ENCODE assay signal across 9 cellular contexts in genomic region chr1:226820935-226821718, GRCh38. TPM values are rescaled to one million over a fixed set of nuclear protein-coding genes. Genes with fewer than 3 reads are reported as not detected.
DNase-seq lines count a peak whose midpoint lies in the region; ATAC-seq, FAIRE-seq and TF ChIP-seq lines count a peak whose summit lies in the region.
"Had no signal": no experiment of that assay in that cellular context is flagged by ENCODE, and none has a peak within 500 bp of the region (broad histone marks: within the 10 kb centered on the region; RNA-seq: fewer than 3 reads in every experiment).

No MANE protein-coding gene starts in this region.

- in situ Hi-C loops in K562 (cut with MboI): no loop called here

- H3K27me3 ChIP-seq in K562 (ENCODE audit: control insufficient read depth in 2 of 2, insufficient read depth in 2 of 2, low read length in 2 of 2): peaks cover 70 to 75% of the 10 kb centered on the region in 2 experiments
- no peaks in the 10 kb centered on the region for H3K27me3 ChIP-seq in smooth muscle cell (ENCODE audit: low read depth)

- TF ChIP-seq POLR2A in H54 (IDR thresholded peaks at IDR 0.05; ENCODE audit: low read depth, low read length) (no peak), K562 (conservative IDR thresholded peaks at IDR 0.05) (no peak)

- no peak for TF ChIP-seq RAD21 in K562 (CRISPR knock-in tag; conservative IDR thresholded peaks at IDR 0.05 in 1 of 2, IDR thresholded peaks at IDR 0.05 in 1 of 2)

- intact Hi-C loops in K562 (cut with micrococcal nuclease): loop anchor here (10.0 kb wide), 1 partner anchor 396 kb away; no protein-coding TSS in a partner anchor

- no peaks in the 10 kb centered on the region for H3K9me1 ChIP-seq in K562 (ENCODE audit: control insufficient read depth, insufficient read depth, low read length)

- no peak for TF ChIP-seq CTCF in K562 (IDR thresholded peaks at IDR 0.05 in 2 of 3, conservative IDR thresholded peaks at IDR 0.05 in 1 of 3; ENCODE audit: insufficient read depth in 2 of 3, low read depth in 1 of 3, low read length in 3 of 3)
- TF ChIP-seq CTCF in smooth muscle cell (IDR thresholded peaks at IDR 0.05; ENCODE audit: borderline replicate concordance, insufficient read depth, poor library complexity, severe bottlenecking): no peak

- no peaks in the 10 kb centered on the region for H3K79me2 ChIP-seq in K562 (ENCODE audit: control insufficient read depth, insufficient read depth, low read length)
- no peaks in the 10 kb centered on the region for H3K79me2 ChIP-seq in smooth muscle cell (ENCODE audit: low read depth)

- no peak overlapping the region; the same call in 2 of the 3 replicates for H3K27ac ChIP-seq in K562 (ENCODE audit: extremely low read depth, low read depth, low read length)
- peak overlapping the region; percentile 90 for H3K27ac ChIP-seq in smooth muscle cell (ENCODE audit: low read depth)

- 3% methylated on average over 8 of the region's 8 CpGs for WGBS in K562 (ENCODE audit: insufficient coverage, low coverage, missing lambda C conversion rate)
- WGBS in smooth muscle cell (ENCODE audit: low lambda C conversion rate): 5% methylated on average over 8 of the region's 8 CpGs

- H2AFZ ChIP-seq in K562 (ENCODE audit: low read depth, low read length) (no peak overlapping the region), smooth muscle cell (ENCODE audit: low read depth) (no peak overlapping the region)

- H3K4me1 ChIP-seq in K562 (replicated peaks in 1 of 2; ENCODE audit: control insufficient read depth in 2 of 2, insufficient read depth in 2 of 2, low read length in 2 of 2) (no peaks in the 10 kb centered on the region), smooth muscle cell (ENCODE audit: low read depth) (peaks cover 9% of the 10 kb centered on the region)

- CTCF ChIA-PET in K562 (lab: Yijun Ruan, JAX; ENCODE audit: low intra/inter-chr PET ratio): no interaction called here

- no peak overlapping the region for H3K4me3 ChIP-seq in K562
- H3K4me3 ChIP-seq in smooth muscle cell: no peak overlapping the region

- H3K36me3 ChIP-seq in K562 (ENCODE audit: control insufficient read depth, insufficient read depth, low read length) (no peaks in the 10 kb centered on the region), smooth muscle cell (ENCODE audit: low read depth) (no peaks in the 10 kb centered on the region)

- H4K20me1 ChIP-seq in K562 (replicated peaks; ENCODE audit: control insufficient read depth, insufficient read depth, low read length): no peaks in the 10 kb centered on the region
- H4K20me1 ChIP-seq in smooth muscle cell (ENCODE audit: low read depth): no peaks in the 10 kb centered on the region

- peaks cover 33% of the 10 kb centered on the region for H3F3A ChIP-seq in smooth muscle cell (ENCODE audit: low read depth)

- no TSS peak for BruUV-seq in K562 (replicated peaks; lab: Mats Ljungman, UMichigan)

- no peak for TF ChIP-seq EP300 in K562 (IDR thresholded peaks at IDR 0.05; ENCODE audit: low read length)

- POLR2A ChIA-PET in K562 (lab: Yijun Ruan, JAX): interaction anchor here (0.6 to 1.5 kb wide), 5 partner anchors 16 to 638 kb away, joined by 3 to 4 read pairs (median 3); no protein-coding TSS in a partner anchor

- H3K9ac ChIP-seq in K562 (ENCODE audit: insufficient read depth in 1 of 2, low read depth in 2 of 2, low read length in 2 of 2) (no peak overlapping the region; a peak in 1 of 4 replicates), smooth muscle cell (ENCODE audit: low read depth) (peak overlapping the region; percentile 41)

- ATAC-seq in K562 (peak; percentile 68), HG03442 (IDR thresholded peaks at IDR 0.05; ENCODE audit: unreplicated experiment) (no peak), HG02571 (IDR thresholded peaks at IDR 0.05; ENCODE audit: unreplicated experiment) (no peak)

- FAIRE-seq in H54 (lab: Jason Lieb, UNC): peak; percentile 52
- FAIRE-seq in K562 (lab: Jason Lieb, UNC): no peak

- H3K4me2 ChIP-seq in K562 (ENCODE audit: insufficient read depth, low read length) (no peak overlapping the region), smooth muscle cell (peak overlapping the region; percentile 65)

- DNase-seq in H54 (ENCODE audit: insufficient read length, low spot score) (peak; percentile 87), K562 (ENCODE audit: extremely low read depth in 1 of 4, low spot score in 3 of 4) (peak in 3 of 4 experiments; percentile 26 to 32 (median 28)), hepatic stellate cell (ENCODE audit: low spot score) (peak; percentile 94), smooth muscle cell (lab: John Stamatoyannopoulos, UW; ENCODE audit: unreplicated experiment) (peak; percentile 14), NCI-H1436 (lab: John Stamatoyannopoulos, UW) (no peak), SHP77 treated with DMSO at 0.1 percent for 48 hours (lab: John Stamatoyannopoulos, UW) (no peak)
- DNase-seq: NCI-H1417 had no signal

- H3K9me3 ChIP-seq in K562 (replicated peaks; ENCODE audit: control insufficient read depth, insufficient read depth, low read depth, low read length): no peaks in the 10 kb centered on the region
- H3K9me3 ChIP-seq in smooth muscle cell (replicated peaks; ENCODE audit: low read depth): no peaks in the 10 kb centered on the region

TF ChIP-seq in K562, 482 proteins besides CTCF, POLR2A, EP300 and RAD21 (continues in another document):
- no peak for TF ChIP-seq MAFF (IDR thresholded peaks at IDR 0.05; ENCODE audit: low read length)
- peak; percentile 73 for TF ChIP-seq CBFA2T2 (conservative IDR thresholded peaks at IDR 0.05)
- no peak for TF ChIP-seq YBX1 (IDR thresholded peaks at IDR 0.05)
- no peak for TF ChIP-seq DNMT1 (IDR thresholded peaks at IDR 0.05)
- TF ChIP-seq ZC3H8 (IDR thresholded peaks at IDR 0.05): no peak
- peak; percentile 53 for TF ChIP-seq NFIC (IDR thresholded peaks at IDR 0.05)
- TF ChIP-seq KAT7 (CRISPR knock-in tag; IDR thresholded peaks at IDR 0.05; ENCODE audit: borderline replicate concordance): no peak
- no peak for TF ChIP-seq MYC (IDR thresholded peaks at IDR 0.05; ENCODE audit: low read depth, low read length)
- TF ChIP-seq MYC (CRISPR knock-in tag; IDR thresholded peaks at IDR 0.05; ENCODE audit: borderline replicate concordance, low read depth): no peak
- TF ChIP-seq, protein P1, sequence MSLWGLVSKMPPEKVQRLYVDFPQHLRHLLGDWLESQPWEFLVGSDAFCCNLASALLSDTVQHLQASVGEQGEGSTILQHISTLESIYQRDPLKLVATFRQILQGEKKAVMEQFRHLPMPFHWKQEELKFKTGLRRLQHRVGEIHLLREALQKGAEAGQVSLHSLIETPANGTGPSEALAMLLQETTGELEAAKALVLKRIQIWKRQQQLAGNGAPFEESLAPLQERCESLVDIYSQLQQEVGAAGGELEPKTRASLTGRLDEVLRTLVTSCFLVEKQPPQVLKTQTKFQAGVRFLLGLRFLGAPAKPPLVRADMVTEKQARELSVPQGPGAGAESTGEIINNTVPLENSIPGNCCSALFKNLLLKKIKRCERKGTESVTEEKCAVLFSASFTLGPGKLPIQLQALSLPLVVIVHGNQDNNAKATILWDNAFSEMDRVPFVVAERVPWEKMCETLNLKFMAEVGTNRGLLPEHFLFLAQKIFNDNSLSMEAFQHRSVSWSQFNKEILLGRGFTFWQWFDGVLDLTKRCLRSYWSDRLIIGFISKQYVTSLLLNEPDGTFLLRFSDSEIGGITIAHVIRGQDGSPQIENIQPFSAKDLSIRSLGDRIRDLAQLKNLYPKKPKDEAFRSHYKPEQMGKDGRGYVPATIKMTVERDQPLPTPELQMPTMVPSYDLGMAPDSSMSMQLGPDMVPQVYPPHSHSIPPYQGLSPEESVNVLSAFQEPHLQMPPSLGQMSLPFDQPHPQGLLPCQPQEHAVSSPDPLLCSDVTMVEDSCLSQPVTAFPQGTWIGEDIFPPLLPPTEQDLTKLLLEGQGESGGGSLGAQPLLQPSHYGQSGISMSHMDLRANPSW (CRISPR knock-in tag; IDR thresholded peaks at IDR 0.05): no peak

RNA-seq across cellular contexts. Expression of gene PSEN2, which starts 49.3 kb away (rescaled TPM):
- 26.0 and 76.1 TPM in 2 replicates for total RNA-seq in K562 (2011; cell fraction: chromatin; rRNA removed; ENCODE audit: low replicate concordance)
- 54.9 and 66.9 TPM in 2 replicates for total RNA-seq in K562 (2011; cell fraction: nucleolus; rRNA removed)
- total RNA-seq in K562 (2011; cell fraction: nucleoplasm; rRNA removed): 40.9 and 48.3 TPM in 2 replicates
- total RNA-seq in K562 (2014; rRNA removed): 21.3 and 23.7 TPM in 2 replicates
- 9.2 and 10.9 TPM in 2 replicates for total RNA-seq in K562 (2014; rRNA removed; fragmentation: Illumina TruSeq; extraction: Trizol)
- total RNA-seq in K562 (2015; rRNA removed; fragmentation: Illumina TruSeq; extraction: Trizol): 15.1 and 15.2 TPM in 2 replicates
- 19.7 and 21.5 TPM in 2 replicates for total RNA-seq in K562 (2021)
- 12.1 and 12.9 TPM in 2 replicates for polyA plus RNA-seq in K562 (2011; rRNA removed)
- 13.0 and 21.6 TPM in 2 replicates for polyA plus RNA-seq in K562 (2011; cell fraction: cytosol; rRNA removed)
- 25.4 and 41.4 TPM in 2 replicates for polyA plus RNA-seq in K562 (2011; cell fraction: nucleus; rRNA removed)
- 15.3 and 17.8 TPM in 2 replicates for polyA plus RNA-seq in K562 (2012)
- polyA plus RNA-seq in K562 (2014; fragmentation: Illumina TruSeq; extraction: Trizol): 13.7 and 15.4 TPM in 2 replicates
- 1 to 10 TPM; 2.3 to 3.3 TPM for polyA plus RNA-seq in K562 (2014; fragmentation: Nextera tagmentation; extraction: Ambion mirVana)
- 18.0 and 20.9 TPM in 2 replicates for polyA plus RNA-seq in K562 (2014; rRNA removed)
- polyA minus RNA-seq in K562 (2011; rRNA and poly(A)+ RNA removed): 14.2 and 24.8 TPM in 2 replicates
- polyA minus RNA-seq in K562 (2011; cell fraction: cytosol; rRNA and poly(A)+ RNA removed): 6.5 and 10.5 TPM in 2 replicates
- polyA minus RNA-seq in K562 (2011; cell fraction: nucleus; rRNA and poly(A)+ RNA removed): 16.0 and 20.1 TPM in 2 replicates
- 5.7 and 7.8 TPM in 2 replicates for total RNA-seq in smooth muscle cell
- 2.4 and 3.5 TPM in 2 replicates for polyA plus RNA-seq in smooth muscle cell

Comparison
In these comparisons a context has a peak if more than half of its experiments do, and no peak if none do; other contexts are left out.
1. DNase-seq: peak in H54 (single experiment), K562 (3 of 4), hepatic stellate cell (single experiment) and smooth muscle cell (single experiment); none in NCI-H1436 (single experiment) and SHP77 treated with DMSO at 0.1 percent for 48 hours (single experiment).